Comparison of ENCODE assay signal across 1 cellular context in the genomic region with DNA sequence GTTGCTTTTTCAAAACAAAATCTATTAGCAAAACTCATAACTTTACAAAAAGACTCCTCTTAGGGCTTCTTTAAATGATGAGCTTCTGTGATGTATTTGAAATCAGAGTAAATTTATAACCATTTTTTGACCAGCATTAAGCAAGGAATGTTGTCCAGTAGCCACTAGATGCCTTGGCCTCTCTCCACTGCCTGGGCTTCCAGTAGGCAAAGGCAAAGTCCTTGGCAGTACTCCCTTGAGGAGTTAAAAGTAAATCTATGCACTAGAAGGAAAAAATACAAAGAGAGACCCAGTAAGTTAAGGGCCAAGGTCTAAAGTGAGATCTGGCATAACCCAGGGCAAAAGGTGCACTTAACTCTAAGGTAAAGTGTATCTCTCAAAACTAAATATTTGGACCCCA.
TF ChIP-seq lines count a peak whose summit lies in the region.

No MANE protein-coding gene starts in this region.

TF ChIP-seq in GM23338, 12 proteins besides CTCF, POLR2A, EP300 and RAD21 (continued from another document):
- TF ChIP-seq, protein P1, sequence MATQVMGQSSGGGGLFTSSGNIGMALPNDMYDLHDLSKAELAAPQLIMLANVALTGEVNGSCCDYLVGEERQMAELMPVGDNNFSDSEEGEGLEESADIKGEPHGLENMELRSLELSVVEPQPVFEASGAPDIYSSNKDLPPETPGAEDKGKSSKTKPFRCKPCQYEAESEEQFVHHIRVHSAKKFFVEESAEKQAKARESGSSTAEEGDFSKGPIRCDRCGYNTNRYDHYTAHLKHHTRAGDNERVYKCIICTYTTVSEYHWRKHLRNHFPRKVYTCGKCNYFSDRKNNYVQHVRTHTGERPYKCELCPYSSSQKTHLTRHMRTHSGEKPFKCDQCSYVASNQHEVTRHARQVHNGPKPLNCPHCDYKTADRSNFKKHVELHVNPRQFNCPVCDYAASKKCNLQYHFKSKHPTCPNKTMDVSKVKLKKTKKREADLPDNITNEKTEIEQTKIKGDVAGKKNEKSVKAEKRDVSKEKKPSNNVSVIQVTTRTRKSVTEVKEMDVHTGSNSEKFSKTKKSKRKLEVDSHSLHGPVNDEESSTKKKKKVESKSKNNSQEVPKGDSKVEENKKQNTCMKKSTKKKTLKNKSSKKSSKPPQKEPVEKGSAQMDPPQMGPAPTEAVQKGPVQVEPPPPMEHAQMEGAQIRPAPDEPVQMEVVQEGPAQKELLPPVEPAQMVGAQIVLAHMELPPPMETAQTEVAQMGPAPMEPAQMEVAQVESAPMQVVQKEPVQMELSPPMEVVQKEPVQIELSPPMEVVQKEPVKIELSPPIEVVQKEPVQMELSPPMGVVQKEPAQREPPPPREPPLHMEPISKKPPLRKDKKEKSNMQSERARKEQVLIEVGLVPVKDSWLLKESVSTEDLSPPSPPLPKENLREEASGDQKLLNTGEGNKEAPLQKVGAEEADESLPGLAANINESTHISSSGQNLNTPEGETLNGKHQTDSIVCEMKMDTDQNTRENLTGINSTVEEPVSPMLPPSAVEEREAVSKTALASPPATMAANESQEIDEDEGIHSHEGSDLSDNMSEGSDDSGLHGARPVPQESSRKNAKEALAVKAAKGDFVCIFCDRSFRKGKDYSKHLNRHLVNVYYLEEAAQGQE (IDR thresholded peaks at IDR 0.05; ENCODE audit: unreplicated experiment): no peak
- TF ChIP-seq ZNF114 (CRISPR knock-in tag; IDR thresholded peaks at IDR 0.05) (no peak), EZH2phosphoT487 (IDR thresholded peaks at IDR 0.05; ENCODE audit: unreplicated experiment) (no peak), CREB1 (CRISPR knock-in tag; IDR thresholded peaks at IDR 0.05; ENCODE audit: low read depth) (no peak), STAT1 (IDR thresholded peaks at IDR 0.05; ENCODE audit: unreplicated experiment) (no peak)
TF ChIP-seq in GM23338: peak in this region for 0.
